1 cellular context compared by ENCODE assay signal in genomic region chr1:149927535-149928387, GRCh38.
TF ChIP-seq lines count a peak whose summit lies in the region.

SF3B4 (minus strand) TSS chr1:149927803; CDS start chr1:149927759, 44 bp downstream.

TF ChIP-seq in GM12878, 131 proteins besides CTCF, POLR2A, EP300 and RAD21 (continued from another document and continues in another):
- TF ChIP-seq ZBED1 (IDR thresholded peaks at IDR 0.05; ENCODE audit: borderline replicate concordance) (no peak; the same call in 1 of the 2 replicates), RFX5 (IDR thresholded peaks at IDR 0.05; ENCODE audit: low read depth, low read length) (no peak), ESRRA (IDR thresholded peaks at IDR 0.05; ENCODE audit: low read length) (no peak), IRF4 (IDR thresholded peaks at IDR 0.05; ENCODE audit: low read depth, low read length) (no peak), ZNF24 (IDR thresholded peaks at IDR 0.05) (no peak), MEF2A (IDR thresholded peaks at IDR 0.05; ENCODE audit: insufficient read depth, low read depth, low read length) (no peak), HCFC1 (IDR thresholded peaks at IDR 0.05; ENCODE audit: low read length) (peak; percentile 80), E2F8 (IDR thresholded peaks at IDR 0.05; ENCODE audit: low read depth, partially characterized antibody) (peak; percentile 93), MXI1 (IDR thresholded peaks at IDR 0.05; ENCODE audit: low read depth, low read length) (peak; percentile 44; the same call in 1 of the 2 replicates), TCF7 (IDR thresholded peaks at IDR 0.05; ENCODE audit: borderline replicate concordance) (no peak; the same call in 1 of the 2 replicates), IRF5 (IDR thresholded peaks at IDR 0.05; ENCODE audit: borderline replicate concordance) (no peak), TAF1 (IDR thresholded peaks at IDR 0.05; ENCODE audit: borderline replicate concordance, low read depth, low read length) (peak; percentile 84), CBX5 (IDR thresholded peaks at IDR 0.05; ENCODE audit: low read depth) (no peak; the same call in 1 of the 2 replicates), CBFB (IDR thresholded peaks at IDR 0.05; ENCODE audit: low read depth) (peak; percentile 94), KAT2A (conservative IDR thresholded peaks at IDR 0.05; ENCODE audit: control insufficient read depth, low read depth, low read length) (no peak), SIN3A (IDR thresholded peaks at IDR 0.05; ENCODE audit: low read depth, low read length) (peak; percentile 80), JUNB (IDR thresholded peaks at IDR 0.05) (0 out of 2 replicates have a peak, but pooled peaks have one; percentile 9), SUZ12 (IDR thresholded peaks at IDR 0.05; ENCODE audit: unreplicated experiment) (no peak), BCL3 (IDR thresholded peaks at IDR 0.05; ENCODE audit: borderline replicate concordance, insufficient read depth, low read depth, low read length, poor library complexity, severe bottlenecking) (no peak), REST (IDR thresholded peaks at IDR 0.05; ENCODE audit: low read depth, low read length) (no peak), ZNF217 (IDR thresholded peaks at IDR 0.05) (no peak), POLR2AphosphoS5 (IDR thresholded peaks at IDR 0.05; ENCODE audit: low read length) (peak; percentile 98), KLF5 (IDR thresholded peaks at IDR 0.05; ENCODE audit: partially characterized antibody) (no peak), SMAD5 (IDR thresholded peaks at IDR 0.05; ENCODE audit: low read depth) (peak; percentile 96), PKNOX1 (IDR thresholded peaks at IDR 0.05) (peak; percentile 77), IRF3 (IDR thresholded peaks at IDR 0.05) (no peak), RUNX3 (IDR thresholded peaks at IDR 0.05; ENCODE audit: low read length) (peak; percentile 70), CUX1 (IDR thresholded peaks at IDR 0.05; ENCODE audit: insufficient replicate concordance, low read depth, low read length) (no peak), MTA3 (IDR thresholded peaks at IDR 0.05; ENCODE audit: borderline replicate concordance, low read length) (no peak), USF1 (IDR thresholded peaks at IDR 0.05; ENCODE audit: borderline replicate concordance, extremely low read length, insufficient read depth, low read depth, low read length) (no peak), GABPA (IDR thresholded peaks at IDR 0.05; ENCODE audit: low read depth) (peak; percentile 96), CREB1 (IDR thresholded peaks at IDR 0.05; ENCODE audit: low read depth) (peak; percentile 93), ZBTB40 (IDR thresholded peaks at IDR 0.05; ENCODE audit: borderline replicate concordance) (peak; percentile 96)
